Comparison of ENCODE assay signal across 27 cellular contexts in genomic region chr2:68579689-68580088, GRCh38.
"Had no signal": no experiment of that assay in that cellular context is flagged by ENCODE, and none has a peak within 500 bp of the region (broad histone marks: within the 10 kb centered on the region; RNA-seq: fewer than 3 reads in every experiment).

No MANE protein-coding gene starts in this region.

- ATAC-seq: natural killer cell; psoas muscle; right cardiac atrium; sciatic nerve; stimulated activated memory B cell treated with anti-CD40 and anti-IgM and Interleukin-4, amounts not matched to agents 10 μg/mL and 1 μg/mL and 100 μg/mL, for 72 hours; stimulated activated naive CD8-positive, alpha-beta T cell treated with anti-CD3 and anti-CD28 coated beads, Interleukin-15, amount 100 ng/mL, for 72 hours; stimulated activated naive CD8-positive, alpha-beta T cell treated with anti-CD3 and anti-CD28 coated beads, Interleukin-15, Interleukin-2, amounts not matched to agents 100 U/mL and 50 U/mL, for 24 hours; upper lobe of right lung had no signal

- H3K4me3 ChIP-seq: neural progenitor cell, ovary, psoas muscle, skin epidermis, smooth muscle cell, spleen, suprapubic skin, testis, tibial artery, transverse colon, upper lobe of right lung, uterus had no signal

- DNase-seq: natural killer cell; occipital lobe; ovary; posterior cingulate gyrus; psoas muscle; right cardiac atrium; spleen; stimulated activated CD4-positive, alpha-beta T cell treated with anti-CD3 and anti-CD28 coated beads, Interleukin-12 subunit alpha, Interleukin-12 subunit beta, amount 100 ng/mL, for 4 hours; stimulated activated CD4-positive, alpha-beta T cell treated with anti-CD3 and anti-CD28 coated beads, Interleukin-1b, Interleukin-23, amount 100 ng/mL, for 48 hours; stimulated activated CD4-positive, alpha-beta T cell treated with anti-CD3 and anti-CD28 coated beads, Interleukin-4, amount 100 ng/mL, for 1 hour; stimulated activated CD4-positive, alpha-beta T cell treated with anti-CD3 and anti-CD28 coated beads, Interleukin-4, amount 100 ng/mL, for 4 hours; stimulated activated CD8-positive, alpha-beta memory T cell treated with anti-CD3 and anti-CD28 coated beads, Interleukin-4, amount 100 ng/mL, for 48 hours; stimulated activated naive CD4-positive, alpha-beta T cell; stimulated activated naive CD8-positive, alpha-beta T cell treated with anti-CD3 and anti-CD28 coated beads, Interleukin-15, amount 100 ng/mL, for 72 hours; stimulated activated naive CD8-positive, alpha-beta T cell treated with anti-CD3 and anti-CD28 coated beads, Interleukin-15, Interleukin-2, amounts not matched to agents 100 U/mL and 50 U/mL, for 24 hours; substantia nigra; testis; tibial artery; transverse colon; upper lobe of right lung; uterus had no signal
